ENCODE assay signal across 10 cellular contexts in the genomic region with DNA sequence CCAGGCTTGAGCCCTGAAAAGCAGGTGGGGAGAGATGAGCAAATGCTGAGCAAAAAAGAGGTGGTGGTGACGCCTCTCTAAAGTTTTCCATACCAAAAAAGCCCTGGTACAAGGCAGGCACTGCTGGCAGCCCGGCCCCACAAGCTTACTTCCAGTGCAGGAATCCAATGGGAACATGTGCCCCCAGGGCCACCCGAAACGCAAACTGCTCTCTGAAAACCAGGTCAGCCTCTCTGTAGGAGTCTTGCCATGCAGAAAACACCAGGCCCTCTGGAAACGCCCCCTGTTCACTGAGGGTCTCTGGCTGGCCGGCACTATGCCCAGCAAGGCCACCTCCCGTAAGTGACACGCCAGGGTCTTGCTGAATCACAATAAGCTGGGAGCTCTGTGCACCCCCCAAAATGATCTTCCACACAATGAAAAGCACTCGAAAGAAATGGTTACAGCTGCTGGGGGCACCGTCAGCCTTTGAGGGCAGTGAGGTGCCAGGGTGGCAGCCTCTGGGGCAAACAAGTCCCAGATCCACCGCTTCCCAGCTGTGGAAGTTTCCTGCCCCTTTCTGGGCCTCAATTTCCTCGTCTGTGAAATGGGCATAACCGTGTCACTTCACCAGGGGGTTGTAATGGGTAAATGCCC.
A peak's percentile ranks its signal among the peaks of the same experiment; 100 is the strongest.
DNase-seq lines count a peak whose midpoint lies in the region; ATAC-seq, FAIRE-seq and TF ChIP-seq lines count a peak whose summit lies in the region.
"Had no signal": no experiment of that assay in that cellular context is flagged by ENCODE, and none has a peak within 500 bp of the region (broad histone marks: within the 10 kb centered on the region; RNA-seq: fewer than 3 reads in every experiment).

No MANE protein-coding gene starts in this region.

- CTCF ChIA-PET in K562 (lab: Yijun Ruan, JAX; ENCODE audit: low intra/inter-chr PET ratio), result no interaction called here

- no peak for TF ChIP-seq RAD21 in K562 (CRISPR knock-in tag; conservative IDR thresholded peaks at IDR 0.05 in 1 of 2, IDR thresholded peaks at IDR 0.05 in 1 of 2)

- H3K4me1 ChIP-seq in left ventricle myocardium inferior (peaks cover 71% of the 10 kb centered on the region), K562 (replicated peaks in 1 of 2; ENCODE audit: control insufficient read depth in 2 of 2, insufficient read depth in 2 of 2, low read length in 2 of 2) (peaks cover 49 to 80% of the 10 kb centered on the region in 2 experiments), muscle layer of colon (ENCODE audit: insufficient read depth, low read length) (peaks cover 45% of the 10 kb centered on the region)

- H3K4me2 ChIP-seq in K562 (ENCODE audit: insufficient read depth, low read length), result peak overlapping the region; percentile 26; the same call in 1 of the 2 replicates

- BruUV-seq in K562 (replicated peaks; lab: Mats Ljungman, UMichigan), result no TSS peak

- H3K27me3 ChIP-seq in left ventricle myocardium inferior (ENCODE audit: low read depth) (no peaks in the 10 kb centered on the region), K562 (ENCODE audit: control insufficient read depth in 2 of 2, insufficient read depth in 2 of 2, low read length in 2 of 2) (no peaks in the 10 kb centered on the region), muscle layer of colon (ENCODE audit: control insufficient read depth in 1 of 2, insufficient read depth in 2 of 2, low read length in 2 of 2) (no peaks in the 10 kb centered on the region)

- peak overlapping the region; percentile 87 for H2AFZ ChIP-seq in K562 (ENCODE audit: low read depth, low read length)

- intact Hi-C loops in left ventricle myocardium inferior (cut with micrococcal nuclease), result no loop called here
- intact Hi-C loops in left cardiac atrium (cut with DNase I), result no loop called here
- intact Hi-C loops in K562 (cut with micrococcal nuclease), result loop anchor here (5.0 kb wide), 1 partner anchor 236 kb away; no protein-coding TSS in a partner anchor

- no peaks in the 10 kb centered on the region for H3K9me3 ChIP-seq in left ventricle myocardium inferior (replicated peaks)
- no peaks in the 10 kb centered on the region for H3K9me3 ChIP-seq in K562 (replicated peaks; ENCODE audit: control insufficient read depth, insufficient read depth, low read depth, low read length)
- H3K9me3 ChIP-seq in muscle layer of colon (ENCODE audit: low read length), result no peaks in the 10 kb centered on the region

- no peak for FAIRE-seq in K562 (lab: Jason Lieb, UNC)

- POLR2A ChIA-PET in K562 (lab: Yijun Ruan, JAX), result interaction anchor here (1.0 to 1.8 kb wide), 5 partner anchors 10 to 354 kb away, joined by 3 to 11 read pairs (median 4); no protein-coding TSS in a partner anchor

- no peaks in the 10 kb centered on the region for H3K79me2 ChIP-seq in K562 (ENCODE audit: control insufficient read depth, insufficient read depth, low read length)

- in situ Hi-C loops in K562 (cut with MboI), result no loop called here

- H3K4me3 ChIP-seq in left ventricle myocardium inferior (no peak overlapping the region), K562 (no peak overlapping the region), muscle layer of colon (ENCODE audit: low read depth in 1 of 2, low read length in 2 of 2) (no peak overlapping the region)

- TF ChIP-seq EP300 in K562 (IDR thresholded peaks at IDR 0.05; ENCODE audit: low read length), result no peak

- DNase-seq in left ventricle myocardium inferior (no peak), left cardiac atrium (no peak), K562 (ENCODE audit: extremely low read depth in 1 of 4, low spot score in 3 of 4) (no peak), GM20000 (ENCODE audit: low spot score) (no peak), HuH-7 (ENCODE audit: low spot score) (no peak)
- DNase-seq: CD4-positive, CD25-positive, alpha-beta regulatory T cell; naive B cell had no signal

- 83% methylated on average over 13 of the region's 13 CpGs for WGBS in K562 (ENCODE audit: insufficient coverage, low coverage, missing lambda C conversion rate)

- TF ChIP-seq CTCF in left ventricle myocardium inferior (IDR thresholded peaks at IDR 0.05; ENCODE audit: borderline replicate concordance) (no peak), K562 (IDR thresholded peaks at IDR 0.05 in 2 of 3, conservative IDR thresholded peaks at IDR 0.05 in 1 of 3; ENCODE audit: insufficient read depth in 2 of 3, low read depth in 1 of 3, low read length in 3 of 3) (no peak), GM20000 (IDR thresholded peaks at IDR 0.05; ENCODE audit: extremely low read depth, missing control alignments) (no peak)

- H4K20me1 ChIP-seq in K562 (replicated peaks; ENCODE audit: control insufficient read depth, insufficient read depth, low read length), result no peaks in the 10 kb centered on the region

- no peak for TF ChIP-seq POLR2A in K562 (conservative IDR thresholded peaks at IDR 0.05)

- H3K9ac ChIP-seq in K562 (ENCODE audit: insufficient read depth in 1 of 2, low read depth in 2 of 2, low read length in 2 of 2) (peak overlapping the region; percentile 55 to 86; a peak in 2 of 4 replicates), muscle layer of colon (ENCODE audit: low read length) (no peak overlapping the region)

- H3K36me3 ChIP-seq in left ventricle myocardium inferior (no peaks in the 10 kb centered on the region), K562 (ENCODE audit: control insufficient read depth, insufficient read depth, low read length) (no peaks in the 10 kb centered on the region), muscle layer of colon (ENCODE audit: insufficient read depth, low read length) (no peaks in the 10 kb centered on the region)

- ATAC-seq in left cardiac atrium, result no peak
- ATAC-seq in K562, result no peak
- ATAC-seq in GM18867 (IDR thresholded peaks at IDR 0.05; ENCODE audit: unreplicated experiment), result no peak
- no peak for ATAC-seq in GM21619 (IDR thresholded peaks at IDR 0.05; ENCODE audit: unreplicated experiment)

- H3K9me1 ChIP-seq in K562 (ENCODE audit: control insufficient read depth, insufficient read depth, low read length), result no peaks in the 10 kb centered on the region

- H3K27ac ChIP-seq in left ventricle myocardium inferior (replicated peaks) (peak overlapping the region; percentile 25), K562 (ENCODE audit: extremely low read depth, low read depth, low read length) (peak overlapping the region; percentile 84), muscle layer of colon (ENCODE audit: low read depth, low read length) (peak overlapping the region; percentile 41)

TF ChIP-seq in K562, 482 proteins besides CTCF, POLR2A, EP300 and RAD21 (continues in another document):
- TF ChIP-seq HMG20B (CRISPR knock-in tag; IDR thresholded peaks at IDR 0.05), result no peak
- peak; percentile 39 for TF ChIP-seq PHF20 (IDR thresholded peaks at IDR 0.05; ENCODE audit: partially characterized antibody)
- 0 out of 2 replicates have a peak, but pooled peaks have one; percentile 28 for TF ChIP-seq ZC3H4 (CRISPR knock-in tag; IDR thresholded peaks at IDR 0.05; ENCODE audit: borderline replicate concordance)
- TF ChIP-seq BMI1 (IDR thresholded peaks at IDR 0.05; ENCODE audit: low read length), result no peak
- TF ChIP-seq NCOR1 (IDR thresholded peaks at IDR 0.05), result no peak
- TF ChIP-seq PURB (CRISPR knock-in tag; IDR thresholded peaks at IDR 0.05; ENCODE audit: low read depth), result no peak
- peak; percentile 16 for TF ChIP-seq RBM39 (optimal IDR thresholded peaks at IDR 0.05; ENCODE audit: low read depth, low read length)
- no peak for TF ChIP-seq ILK (tag; IDR thresholded peaks at IDR 0.05; ENCODE audit: borderline replicate concordance, low read depth)
- TF ChIP-seq, protein P1, sequence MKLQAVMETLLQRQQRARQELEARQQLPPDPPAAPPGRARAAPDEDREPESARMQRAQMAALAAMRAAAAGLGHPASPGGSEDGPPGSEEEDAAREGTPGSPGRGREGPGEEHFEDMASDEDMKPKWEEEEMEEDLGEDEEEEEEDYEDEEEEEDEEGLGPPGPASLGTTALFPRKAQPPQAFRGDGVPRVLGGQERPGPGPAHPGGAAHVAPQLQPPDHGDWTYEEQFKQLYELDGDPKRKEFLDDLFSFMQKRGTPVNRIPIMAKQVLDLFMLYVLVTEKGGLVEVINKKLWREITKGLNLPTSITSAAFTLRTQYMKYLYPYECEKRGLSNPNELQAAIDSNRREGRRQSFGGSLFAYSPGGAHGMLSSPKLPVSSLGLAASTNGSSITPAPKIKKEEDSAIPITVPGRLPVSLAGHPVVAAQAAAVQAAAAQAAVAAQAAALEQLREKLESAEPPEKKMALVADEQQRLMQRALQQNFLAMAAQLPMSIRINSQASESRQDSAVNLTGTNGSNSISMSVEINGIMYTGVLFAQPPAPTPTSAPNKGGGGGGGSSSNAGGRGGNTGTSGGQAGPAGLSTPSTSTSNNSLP (IDR thresholded peaks at IDR 0.05; ENCODE audit: borderline replicate concordance, low read depth, low read length), result no peak
- no peak for TF ChIP-seq ZKSCAN1 (IDR thresholded peaks at IDR 0.05; ENCODE audit: low read depth, low read length)
- peak; percentile 42; the same call in 1 of the 2 replicates for TF ChIP-seq RBFOX2 (IDR thresholded peaks at IDR 0.05; ENCODE audit: low read depth, low read length)
- no peak for TF ChIP-seq NFIC (IDR thresholded peaks at IDR 0.05)
- TF ChIP-seq NR2C1 (IDR thresholded peaks at IDR 0.05), result no peak
- no peak for TF ChIP-seq NR2C1 (tag; IDR thresholded peaks at IDR 0.05)
- TF ChIP-seq EHMT2 (IDR thresholded peaks at IDR 0.05), result no peak
- TF ChIP-seq ETV1 (tag; conservative IDR thresholded peaks at IDR 0.05; ENCODE audit: low read depth), result peak; percentile 25; the same call in 1 of the 2 replicates
- TF ChIP-seq NCOA1 (IDR thresholded peaks at IDR 0.05; ENCODE audit: low read depth), result no peak
- no peak for TF ChIP-seq ELF1 (tag; IDR thresholded peaks at IDR 0.05)
- no peak for TF ChIP-seq KLF6 (CRISPR knock-in tag; IDR thresholded peaks at IDR 0.05; ENCODE audit: borderline replicate concordance)
- no peak for TF ChIP-seq SREBF1 (IDR thresholded peaks at IDR 0.05; ENCODE audit: borderline replicate concordance, low read depth, low read length)
- no peak for TF ChIP-seq NFATC3 (IDR thresholded peaks at IDR 0.05)

Comparison
In these comparisons a context has a peak if more than half of its experiments do, and no peak if none do; other contexts are left out.
1. H3K27ac ChIP-seq: peak in every context shown above with its lines; median percentile 84 in K562; 41 in muscle layer of colon; 25 in left ventricle myocardium inferior.